8 cellular contexts compared by ENCODE assay signal in the genomic region with DNA sequence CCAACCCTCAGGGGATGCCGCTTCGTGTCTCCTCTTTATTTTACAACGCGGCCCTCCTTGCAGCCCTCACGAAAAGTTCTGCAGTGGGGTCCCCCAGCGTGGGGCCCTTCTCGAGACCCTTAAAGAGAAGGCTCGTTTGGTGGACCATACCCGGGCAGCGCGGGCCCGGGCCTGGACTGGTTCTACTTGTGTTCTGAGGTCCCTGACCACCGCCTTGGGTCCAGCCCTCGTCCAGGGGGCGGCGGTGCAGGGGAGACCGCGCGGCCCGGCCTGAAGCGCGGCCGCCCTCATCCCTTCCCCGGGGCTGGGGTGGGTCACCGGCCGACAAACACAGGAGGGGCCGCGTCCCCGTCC. TPM values are rescaled to one million over a fixed set of nuclear protein-coding genes. Genes with fewer than 3 reads are reported as not detected.
DNase-seq lines count a peak whose midpoint lies in the region; ATAC-seq and TF ChIP-seq lines count a peak whose summit lies in the region.
"Had no signal": no experiment of that assay in that cellular context is flagged by ENCODE, and none has a peak within 500 bp of the region (broad histone marks: within the 10 kb centered on the region; RNA-seq: fewer than 3 reads in every experiment).

No MANE protein-coding gene starts in this region.

- no peaks in the 10 kb centered on the region for H4K20me1 ChIP-seq in fibroblast of lung (ENCODE audit: control insufficient read depth, extremely low read depth, insufficient read depth, low read length)

- peak overlapping the region; percentile 88 for H3K4me2 ChIP-seq in fibroblast of lung (ENCODE audit: extremely low read depth, insufficient read depth, low read length)

- DNase-seq in activated naive CD8-positive, alpha-beta T cell treated with anti-CD3 and anti-CD28 coated beads, Interleukin-2, amount 50 U/mL, for 24 hours = no peak
- no peak for DNase-seq in fibroblast of lung (ENCODE audit: low read depth in 2 of 2)
- no peak for DNase-seq in natural killer cell
- no peak for DNase-seq in tibial nerve (ENCODE audit: low spot score in 2 of 2)
- no peak for DNase-seq in NCI-H2081 treated with DMSO at 0.1 percent for 48 hours (lab: John Stamatoyannopoulos, UW)
- DNase-seq: effector memory CD4-positive, alpha-beta T cell had no signal

- peaks cover 25% of the 10 kb centered on the region for H3K27me3 Mint-ChIP-seq in activated naive CD8-positive, alpha-beta T cell treated with anti-CD3 and anti-CD28 coated beads, Interleukin-2, amount 50 U/mL, for 24 hours
- H3K27me3 Mint-ChIP-seq in natural killer cell (ENCODE audit: low read depth in 2 of 2) = peaks cover 0 to 11% of the 10 kb centered on the region in 2 donors

- H3K27me3 ChIP-seq in fibroblast of lung (ENCODE audit: control insufficient read depth, insufficient read depth, low read length) (no peaks in the 10 kb centered on the region), tibial nerve (no peaks in the 10 kb centered on the region)

- peak overlapping the region; percentile 66 for H3K9ac ChIP-seq in fibroblast of lung (ENCODE audit: insufficient read depth, low read length)

- intact Hi-C loops in natural killer cell (cut with micrococcal nuclease) = no loop called here

- no peak for TF ChIP-seq EP300 in tibial nerve (IDR thresholded peaks at IDR 0.05)

- peak overlapping the region; percentile 82 for H2AFZ ChIP-seq in fibroblast of lung (ENCODE audit: low read length)

- no peak for ATAC-seq in activated naive CD8-positive, alpha-beta T cell treated with anti-CD3 and anti-CD28 coated beads, Interleukin-2, amount 50 U/mL, for 24 hours
- ATAC-seq in natural killer cell (no peak), HG02678 (IDR thresholded peaks at IDR 0.05; ENCODE audit: unreplicated experiment) (no peak), HG03571 (IDR thresholded peaks at IDR 0.05; ENCODE audit: unreplicated experiment) (no peak)

- H3K27ac ChIP-seq in fibroblast of lung (ENCODE audit: insufficient read depth, low read length) (no peak overlapping the region), tibial nerve (peak overlapping the region; percentile 30 to 86 (median 66))

- H3K9me3 ChIP-seq in fibroblast of lung (ENCODE audit: control insufficient read depth, insufficient read depth, low read depth, low read length) (no peaks in the 10 kb centered on the region), tibial nerve (no peaks in the 10 kb centered on the region)

- H3K79me2 ChIP-seq in fibroblast of lung (ENCODE audit: control insufficient read depth, insufficient read depth, low read length) = no peaks in the 10 kb centered on the region

- TF ChIP-seq POLR2A in tibial nerve (IDR thresholded peaks at IDR 0.05) = no peak

- H3K4me3 ChIP-seq in fibroblast of lung (replicated peaks in 1 of 4; ENCODE audit: control extremely low read depth in 1 of 4, insufficient read depth in 1 of 4, low read depth in 3 of 4, low read length in 4 of 4) = peak overlapping the region; percentile 40 to 68 (median 54)
- peak overlapping the region; percentile 55 to 69 (median 64) for H3K4me3 ChIP-seq in tibial nerve

- H3K27ac Mint-ChIP-seq in activated naive CD8-positive, alpha-beta T cell treated with anti-CD3 and anti-CD28 coated beads, Interleukin-2, amount 50 U/mL, for 24 hours = no peak overlapping the region
- peak overlapping the region in 1 of 2 donors; percentile 45 for H3K27ac Mint-ChIP-seq in natural killer cell

- WGBS in tibial nerve, 2 donors = 37 to 39% methylated on average over 11 to 23 of the region's 29 CpGs

- H3K36me3 Mint-ChIP-seq in activated naive CD8-positive, alpha-beta T cell treated with anti-CD3 and anti-CD28 coated beads, Interleukin-2, amount 50 U/mL, for 24 hours (ENCODE audit: low read depth) = no peaks in the 10 kb centered on the region
- H3K36me3 Mint-ChIP-seq in natural killer cell = no peaks in the 10 kb centered on the region

- peak overlapping the region; percentile 11 for H3K4me3 Mint-ChIP-seq in activated naive CD8-positive, alpha-beta T cell treated with anti-CD3 and anti-CD28 coated beads, Interleukin-2, amount 50 U/mL, for 24 hours
- peak overlapping the region; percentile 79 for H3K4me3 Mint-ChIP-seq in natural killer cell

- peaks cover 3% of the 10 kb centered on the region for H3K4me1 Mint-ChIP-seq in activated naive CD8-positive, alpha-beta T cell treated with anti-CD3 and anti-CD28 coated beads, Interleukin-2, amount 50 U/mL, for 24 hours
- peaks cover 12 to 19% of the 10 kb centered on the region in 2 donors for H3K4me1 Mint-ChIP-seq in natural killer cell

- H3K4me1 ChIP-seq in fibroblast of lung (ENCODE audit: control insufficient read depth, extremely low read depth, insufficient read depth, low read length) = peaks cover 7% of the 10 kb centered on the region
- peaks cover 0 to 21% (median 8%) of the 10 kb centered on the region in 4 donors for H3K4me1 ChIP-seq in tibial nerve

- H3K9me3 Mint-ChIP-seq in activated naive CD8-positive, alpha-beta T cell treated with anti-CD3 and anti-CD28 coated beads, Interleukin-2, amount 50 U/mL, for 24 hours = no peaks in the 10 kb centered on the region
- no peaks in the 10 kb centered on the region for H3K9me3 Mint-ChIP-seq in natural killer cell

- TF ChIP-seq CTCF in fibroblast of lung (conservative IDR thresholded peaks at IDR 0.05 in 1 of 2, IDR thresholded peaks at IDR 0.05 in 1 of 2; ENCODE audit: low read depth in 1 of 2, low read length in 2 of 2) (no peak), natural killer cell (IDR thresholded peaks at IDR 0.05) (no peak), tibial nerve (IDR thresholded peaks at IDR 0.05) (no peak)

- no peaks in the 10 kb centered on the region for H3K36me3 ChIP-seq in fibroblast of lung (ENCODE audit: control insufficient read depth, insufficient read depth, low read length)
- no peaks in the 10 kb centered on the region for H3K36me3 ChIP-seq in tibial nerve

RNA-seq across cellular contexts. Expression of gene SERP2, which starts 0.4 kb away (rescaled TPM):
- total RNA-seq in fibroblast of lung = 9.2 and 15.5 TPM in 2 replicates
- 10.6 and 11.2 TPM in 2 replicates for polyA plus RNA-seq in fibroblast of lung
- 7.4 and 10.6 TPM in 2 replicates for polyA plus RNA-seq in fibroblast of lung (2012)
- 3.5 and 5.3 TPM in 2 replicates for polyA minus RNA-seq in fibroblast of lung (ENCODE audit: low replicate concordance)
- 1 to 10 TPM; 2.0 to 4.1 (median 3.2) TPM for total RNA-seq in natural killer cell
- 10 to 100 TPM; 13.1 to 20.5 (median 15.7) TPM for total RNA-seq in tibial nerve
